Comparison of ENCODE assay signal across 12 cellular contexts in the genomic region with DNA sequence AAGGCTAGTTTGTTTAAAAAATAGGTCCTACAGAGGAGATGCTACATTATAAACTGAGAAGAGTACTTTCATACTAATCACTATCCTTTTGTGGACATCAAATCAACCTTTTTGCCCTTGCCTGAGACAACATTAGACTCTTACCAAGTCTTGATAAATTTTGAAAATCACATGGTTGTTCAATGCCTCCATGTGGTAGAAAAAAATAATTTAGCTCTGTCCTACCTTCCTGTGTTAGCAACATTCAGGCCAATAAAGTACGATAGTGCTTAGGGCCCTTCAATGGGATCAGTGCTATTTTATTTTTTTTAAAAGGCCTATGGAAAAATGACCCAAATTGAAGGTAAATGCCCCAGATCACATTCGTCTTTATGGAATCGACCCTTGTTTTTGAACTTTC. TPM values are rescaled to one million over a fixed set of nuclear protein-coding genes. Genes with fewer than 3 reads are reported as not detected.
DNase-seq lines count a peak whose midpoint lies in the region; ATAC-seq and TF ChIP-seq lines count a peak whose summit lies in the region.
"Had no signal": no experiment of that assay in that cellular context is flagged by ENCODE, and none has a peak within 500 bp of the region (broad histone marks: within the 10 kb centered on the region; RNA-seq: fewer than 3 reads in every experiment).

No MANE protein-coding gene starts in this region.

- ATAC-seq in left lobe of liver = peak; percentile 48
- no peak for ATAC-seq in HG02852 (IDR thresholded peaks at IDR 0.05; ENCODE audit: unreplicated experiment)
- no peak for ATAC-seq in HG02970 (IDR thresholded peaks at IDR 0.05; ENCODE audit: low FRiP score, unreplicated experiment)
- ATAC-seq: body of pancreas had no signal

- no peak overlapping the region for H3K27ac ChIP-seq in coronary artery
- H3K27ac ChIP-seq: body of pancreas, upper lobe of left lung had no signal

- H3K27ac Mint-ChIP-seq in HFFc6 = no peak overlapping the region

- H3K4me3 ChIP-seq in AG09309 (ENCODE audit: control insufficient read depth, low read depth, low read length) = no peak overlapping the region
- no peak overlapping the region for H3K4me3 ChIP-seq in coronary artery
- H3K4me3 ChIP-seq: body of pancreas, upper lobe of left lung had no signal

- no peak overlapping the region for H3K4me3 Mint-ChIP-seq in HFFc6

- H3K27me3 Mint-ChIP-seq in HFFc6 (ENCODE audit: insufficient read depth) = peaks cover 6% of the 10 kb centered on the region; the same call in 1 of the 2 replicates

- TF ChIP-seq CTCF in AG09309 (IDR thresholded peaks at IDR 0.05; ENCODE audit: control insufficient read depth, insufficient read depth, low read depth, low read length, missing control alignments) (peak; percentile 28), HFFc6 (IDR thresholded peaks at IDR 0.05) (peak; percentile 52), coronary artery (IDR thresholded peaks at IDR 0.05) (no peak)

- DNase-seq in AG09309 (ENCODE audit: low read depth) = no peak
- DNase-seq in HFFc6 = no peak
- DNase-seq in astrocyte of the hippocampus (ENCODE audit: low read depth, low spot score) = peak; percentile 30
- no peak for DNase-seq in left lobe of liver (ENCODE audit: low spot score)
- DNase-seq in NCI-H2107 (lab: John Stamatoyannopoulos, UW) = no peak
- DNase-seq in coronary artery (ENCODE audit: low spot score) = no peak
- DNase-seq: body of pancreas; NCI-H2029; stimulated activated CD4-positive, alpha-beta T cell treated with anti-CD3 and anti-CD28 coated beads, Interleukin-15, amount 100 ng/mL, for 24 hours; upper lobe of left lung had no signal

- H3K4me1 Mint-ChIP-seq in HFFc6 (ENCODE audit: low read depth) = peaks cover 6% of the 10 kb centered on the region

- no peaks in the 10 kb centered on the region for H3K9me3 Mint-ChIP-seq in HFFc6

- H3K36me3 Mint-ChIP-seq in HFFc6 (ENCODE audit: low read depth) = no peaks in the 10 kb centered on the region

RNA-seq across cellular contexts. Expression of gene UBE2E1, which starts 5.0 kb away (rescaled TPM):
- total RNA-seq in HFFc6 (2021; fragmentation: NEBNext Ultra II Directional; extraction: Animal tissue kit (Norgen Biotek cat#: 25700)) = 10 to 100 TPM; 75.6 to 93.8 (median 84.2) TPM
- 17.5 TPM for total RNA-seq in left lobe of liver
